15 cellular contexts compared by ENCODE assay signal in genomic region chr10:122477436-122477835, GRCh38. TPM values are rescaled to one million over a fixed set of nuclear protein-coding genes. Genes with fewer than 3 reads are reported as not detected.
"Had no signal": no experiment of that assay in that cellular context is flagged by ENCODE, and none has a peak within 500 bp of the region (broad histone marks: within the 10 kb centered on the region; RNA-seq: fewer than 3 reads in every experiment).

No MANE protein-coding gene starts in this region.

- H3K4me1 Mint-ChIP-seq: activated CD4-positive, alpha-beta T cell treated with anti-CD3 and anti-CD28 coated beads, Interleukin-2, amount 10 ng/mL, durations not matched to agents 24 days and 14 days had no signal

- H3K4me3 Mint-ChIP-seq: activated CD4-positive, alpha-beta T cell treated with anti-CD3 and anti-CD28 coated beads, Interleukin-2, amount 10 ng/mL, durations not matched to agents 24 days and 14 days; activated naive CD8-positive, alpha-beta T cell treated with anti-CD3 and anti-CD28 coated beads, Interleukin-2, amount 50 U/mL, for 24 hours; central memory CD8-positive, alpha-beta T cell; dendritic cell treated with granulocyte-macrophage colony-stimulating factor and Interleukin-4, amounts not matched to agents 40 ng/mL and 50 ng/mL, for 4 days; nephron progenitor cell; T-helper 1 cell treated with Interleukin-12 subunit alpha and Interleukin-12 subunit beta and Interleukin-4 antibody, amounts not matched to agents 30 μg/mL and 1 μg/mL, for 36 hours; type B pancreatic cell had no signal

- H3K36me3 Mint-ChIP-seq: type B pancreatic cell had no signal

- H3K27me3 Mint-ChIP-seq: type B pancreatic cell had no signal

- H3K9me3 Mint-ChIP-seq: activated CD4-positive, alpha-beta T cell treated with anti-CD3 and anti-CD28 coated beads, Interleukin-2, amount 10 ng/mL, durations not matched to agents 24 days and 14 days; central memory CD8-positive, alpha-beta T cell; T-helper 1 cell treated with Interleukin-12 subunit alpha and Interleukin-12 subunit beta and Interleukin-4 antibody, amounts not matched to agents 30 μg/mL and 1 μg/mL, for 36 hours had no signal

- ATAC-seq: activated naive CD8-positive, alpha-beta T cell treated with anti-CD3 and anti-CD28 coated beads, Interleukin-2, amount 50 U/mL, for 24 hours; SK-N-SH treated with all-trans-retinoic acid at 6 μM for 48 hours had no signal

- DNase-seq: activated CD4-positive, alpha-beta T cell treated with anti-CD3 and anti-CD28 coated beads, Interleukin-2, amount 10 ng/mL, durations not matched to agents 24 days and 14 days; activated naive CD4-positive, alpha-beta T cell treated with Interleukin-2 at 50 U/mL for 16 hours; activated naive CD8-positive, alpha-beta T cell treated with anti-CD3 and anti-CD28 coated beads, Interleukin-2, amount 50 U/mL, for 24 hours; nephron progenitor cell had no signal

- H3K27ac Mint-ChIP-seq: activated CD4-positive, alpha-beta T cell treated with anti-CD3 and anti-CD28 coated beads, Interleukin-2, amount 10 ng/mL, durations not matched to agents 24 days and 14 days; activated naive CD8-positive, alpha-beta T cell treated with anti-CD3 and anti-CD28 coated beads, Interleukin-2, amount 50 U/mL, for 24 hours; dendritic cell treated with granulocyte-macrophage colony-stimulating factor and Interleukin-4, amounts not matched to agents 40 ng/mL and 50 ng/mL, for 4 days; nephron progenitor cell; T-helper 1 cell treated with Interleukin-12 subunit alpha and Interleukin-12 subunit beta and Interleukin-4 antibody, amounts not matched to agents 30 μg/mL and 1 μg/mL, for 36 hours; type B pancreatic cell had no signal

RNA-seq across cellular contexts. Expression of gene HTRA1, which starts 16.1 kb away (rescaled TPM):
- total RNA-seq: activated CD4-positive, alpha-beta T cell treated with anti-CD3 and anti-CD28 coated beads, Interleukin-2, amount 10 ng/mL, durations not matched to agents 24 days and 14 days had no signal

RNA-seq across cellular contexts. Expression of gene ARMS2, which starts 23.0 kb away (rescaled TPM):
- total RNA-seq: activated CD4-positive, alpha-beta T cell treated with anti-CD3 and anti-CD28 coated beads, Interleukin-2, amount 10 ng/mL, durations not matched to agents 24 days and 14 days; epithelial cell of proximal tubule; glomerular endothelial cell; lung microvascular endothelial cell; osteoblast; renal cortical epithelial cell; skeletal muscle tissue had no signal
